In genomic region chr10:125721035-125721434, GRCh38 we compare ENCODE assay signal across 11 cellular contexts. TPM values are rescaled to one million over a fixed set of nuclear protein-coding genes. Genes with fewer than 3 reads are reported as not detected.
DNase-seq lines count a peak whose midpoint lies in the region; ATAC-seq lines count a peak whose summit lies in the region.
"Had no signal": no experiment of that assay in that cellular context is flagged by ENCODE, and none has a peak within 500 bp of the region (broad histone marks: within the 10 kb centered on the region; RNA-seq: fewer than 3 reads in every experiment).

No MANE protein-coding gene starts in this region.

- DNase-seq in activated naive CD4-positive, alpha-beta T cell treated with anti-CD3 and anti-CD28 coated beads, Interleukin-2, amount 10 ng/mL, durations not matched to agents 7 days and 5 days: no peak
- DNase-seq in activated naive CD4-positive, alpha-beta T cell treated with anti-CD3 and anti-CD28 coated beads, Interleukin-2, amount 50 U/mL, for 16 hours: no peak
- DNase-seq in activated naive CD8-positive, alpha-beta T cell treated with anti-CD3 and anti-CD28 coated beads, Interleukin-2, amount 10 ng/mL, durations not matched to agents 7 days and 5 days: no peak
- DNase-seq in stimulated activated naive CD8-positive, alpha-beta T cell treated with anti-CD3 and anti-CD28 coated beads, Interleukin-15, amount 100 ng/mL, for 72 hours: no peak
- no peak for DNase-seq in middle frontal gyrus (ENCODE audit: extremely low spot score, low spot score)
- DNase-seq in DMS79 treated with DMSO at 0.1 percent for 48 hours (lab: John Stamatoyannopoulos, UW): no peak
- DNase-seq: Calu3 had no signal

- H3K4me3 Mint-ChIP-seq in activated naive CD4-positive, alpha-beta T cell treated with anti-CD3 and anti-CD28 coated beads, Interleukin-2, amount 10 ng/mL, durations not matched to agents 7 days and 5 days: peak overlapping the region; percentile 98
- peak overlapping the region; percentile 98 for H3K4me3 Mint-ChIP-seq in activated naive CD8-positive, alpha-beta T cell treated with anti-CD3 and anti-CD28 coated beads, Interleukin-2, amount 10 ng/mL, durations not matched to agents 7 days and 5 days
- H3K4me3 Mint-ChIP-seq in stimulated activated naive CD8-positive, alpha-beta T cell treated with anti-CD3 and anti-CD28 coated beads, Interleukin-15, amount 100 ng/mL, for 72 hours: peak overlapping the region; percentile 24 to 57

- H3K36me3 Mint-ChIP-seq in activated naive CD4-positive, alpha-beta T cell treated with anti-CD3 and anti-CD28 coated beads, Interleukin-2, amount 10 ng/mL, durations not matched to agents 7 days and 5 days: peaks cover 43% of the 10 kb centered on the region
- peaks cover 21% of the 10 kb centered on the region for H3K36me3 Mint-ChIP-seq in activated naive CD8-positive, alpha-beta T cell treated with anti-CD3 and anti-CD28 coated beads, Interleukin-2, amount 10 ng/mL, durations not matched to agents 7 days and 5 days

- peak overlapping the region; percentile 45 for H3K27ac Mint-ChIP-seq in activated naive CD4-positive, alpha-beta T cell treated with anti-CD3 and anti-CD28 coated beads, Interleukin-2, amount 10 ng/mL, durations not matched to agents 7 days and 5 days
- H3K27ac Mint-ChIP-seq in activated naive CD8-positive, alpha-beta T cell treated with anti-CD3 and anti-CD28 coated beads, Interleukin-2, amount 10 ng/mL, durations not matched to agents 7 days and 5 days: peak overlapping the region; percentile 64
- H3K27ac Mint-ChIP-seq in stimulated activated naive CD8-positive, alpha-beta T cell treated with anti-CD3 and anti-CD28 coated beads, Interleukin-15, amount 100 ng/mL, for 72 hours: no peak overlapping the region

- CTCF ChIA-PET in activated naive CD4-positive, alpha-beta T cell treated with anti-CD3 and anti-CD28 coated beads, Interleukin-2, amount 10 ng/mL, durations not matched to agents 7 days and 5 days (lab: Charles Lee): no interaction called here

- H3K9me3 Mint-ChIP-seq in activated naive CD4-positive, alpha-beta T cell treated with anti-CD3 and anti-CD28 coated beads, Interleukin-2, amount 10 ng/mL, durations not matched to agents 7 days and 5 days: peaks cover 1% of the 10 kb centered on the region
- no peaks in the 10 kb centered on the region for H3K9me3 Mint-ChIP-seq in activated naive CD8-positive, alpha-beta T cell treated with anti-CD3 and anti-CD28 coated beads, Interleukin-2, amount 10 ng/mL, durations not matched to agents 7 days and 5 days
- H3K9me3 Mint-ChIP-seq in stimulated activated naive CD8-positive, alpha-beta T cell treated with anti-CD3 and anti-CD28 coated beads, Interleukin-15, amount 100 ng/mL, for 72 hours: no peaks in the 10 kb centered on the region

- peaks cover 37% of the 10 kb centered on the region for H3K4me1 Mint-ChIP-seq in activated naive CD4-positive, alpha-beta T cell treated with anti-CD3 and anti-CD28 coated beads, Interleukin-2, amount 10 ng/mL, durations not matched to agents 7 days and 5 days
- peaks cover 23% of the 10 kb centered on the region for H3K4me1 Mint-ChIP-seq in activated naive CD8-positive, alpha-beta T cell treated with anti-CD3 and anti-CD28 coated beads, Interleukin-2, amount 10 ng/mL, durations not matched to agents 7 days and 5 days
- peaks cover 28% of the 10 kb centered on the region for H3K4me1 Mint-ChIP-seq in stimulated activated naive CD8-positive, alpha-beta T cell treated with anti-CD3 and anti-CD28 coated beads, Interleukin-15, amount 100 ng/mL, for 72 hours

- POLR2A ChIA-PET in activated naive CD8-positive, alpha-beta T cell treated with anti-CD3 and anti-CD28 coated beads, Interleukin-2, amount 10 ng/mL, durations not matched to agents 7 days and 5 days (lab: Charles Lee): no interaction called here

- peak; percentile 32 for ATAC-seq in HG02981 (IDR thresholded peaks at IDR 0.05; ENCODE audit: unreplicated experiment)
- no peak for ATAC-seq in activated naive CD8-positive, alpha-beta T cell treated with anti-CD3 and anti-CD28 coated beads, Interleukin-2, amount 10 ng/mL, durations not matched to agents 7 days and 5 days (ENCODE audit: low read depth)
- ATAC-seq in stimulated activated naive CD8-positive, alpha-beta T cell treated with anti-CD3 and anti-CD28 coated beads, Interleukin-15, amount 100 ng/mL, for 72 hours: no peak
- no peak for ATAC-seq in activated CD4-positive, CD25-positive, alpha-beta regulatory T cell treated with anti-CD3 and anti-CD28 coated beads, Interleukin-2, amount 50 U/mL, for 24 hours

- H3K27me3 Mint-ChIP-seq in activated naive CD4-positive, alpha-beta T cell treated with anti-CD3 and anti-CD28 coated beads, Interleukin-2, amount 10 ng/mL, durations not matched to agents 7 days and 5 days: no peaks in the 10 kb centered on the region
- no peaks in the 10 kb centered on the region for H3K27me3 Mint-ChIP-seq in activated naive CD8-positive, alpha-beta T cell treated with anti-CD3 and anti-CD28 coated beads, Interleukin-2, amount 10 ng/mL, durations not matched to agents 7 days and 5 days
- H3K27me3 Mint-ChIP-seq in stimulated activated naive CD8-positive, alpha-beta T cell treated with anti-CD3 and anti-CD28 coated beads, Interleukin-15, amount 100 ng/mL, for 72 hours: no peaks in the 10 kb centered on the region

RNA-seq across cellular contexts. Expression of gene EDRF1, which starts 1.5 kb away (rescaled TPM):
- 10 to 100 TPM; 43.9 to 45.8 TPM for total RNA-seq in activated naive CD8-positive, alpha-beta T cell treated with anti-CD3 and anti-CD28 coated beads, Interleukin-2, amount 10 ng/mL, durations not matched to agents 7 days and 5 days

RNA-seq across cellular contexts. Expression of gene TEX36, which starts 38.1 kb away (rescaled TPM):
- total RNA-seq in activated naive CD8-positive, alpha-beta T cell treated with anti-CD3 and anti-CD28 coated beads, Interleukin-2, amount 10 ng/mL, durations not matched to agents 7 days and 5 days: not detected
- total RNA-seq: Calu3, myocyte, thoracic aorta had no signal

RNA-seq across cellular contexts. Expression of gene MMP21, which starts 54.6 kb away (rescaled TPM):
- under 1 TPM; 0.20 to 0.25 TPM for total RNA-seq in activated naive CD8-positive, alpha-beta T cell treated with anti-CD3 and anti-CD28 coated beads, Interleukin-2, amount 10 ng/mL, durations not matched to agents 7 days and 5 days
- total RNA-seq: myocyte, thoracic aorta had no signal

Comparison
In these comparisons a context has a peak if more than half of its experiments do, and no peak if none do; other contexts are left out.
1. H3K27ac Mint-ChIP-seq: peak in activated naive CD4-positive, alpha-beta T cell treated with anti-CD3 and anti-CD28 coated beads, Interleukin-2, amount 10 ng/mL, durations not matched to agents 7 days and 5 days (single experiment) and activated naive CD8-positive, alpha-beta T cell treated with anti-CD3 and anti-CD28 coated beads, Interleukin-2, amount 10 ng/mL, durations not matched to agents 7 days and 5 days (single experiment); none in stimulated activated naive CD8-positive, alpha-beta T cell treated with anti-CD3 and anti-CD28 coated beads, Interleukin-15, amount 100 ng/mL, for 72 hours (0 of 2).
2. H3K4me3 Mint-ChIP-seq: peak in every context shown above with its lines; median percentile 98 in activated naive CD4-positive, alpha-beta T cell treated with anti-CD3 and anti-CD28 coated beads, Interleukin-2, amount 10 ng/mL, durations not matched to agents 7 days and 5 days; 98 in activated naive CD8-positive, alpha-beta T cell treated with anti-CD3 and anti-CD28 coated beads, Interleukin-2, amount 10 ng/mL, durations not matched to agents 7 days and 5 days; 40 in stimulated activated naive CD8-positive, alpha-beta T cell treated with anti-CD3 and anti-CD28 coated beads, Interleukin-15, amount 100 ng/mL, for 72 hours.